ENCODE assay signal across 8 cellular contexts in the genomic region with DNA sequence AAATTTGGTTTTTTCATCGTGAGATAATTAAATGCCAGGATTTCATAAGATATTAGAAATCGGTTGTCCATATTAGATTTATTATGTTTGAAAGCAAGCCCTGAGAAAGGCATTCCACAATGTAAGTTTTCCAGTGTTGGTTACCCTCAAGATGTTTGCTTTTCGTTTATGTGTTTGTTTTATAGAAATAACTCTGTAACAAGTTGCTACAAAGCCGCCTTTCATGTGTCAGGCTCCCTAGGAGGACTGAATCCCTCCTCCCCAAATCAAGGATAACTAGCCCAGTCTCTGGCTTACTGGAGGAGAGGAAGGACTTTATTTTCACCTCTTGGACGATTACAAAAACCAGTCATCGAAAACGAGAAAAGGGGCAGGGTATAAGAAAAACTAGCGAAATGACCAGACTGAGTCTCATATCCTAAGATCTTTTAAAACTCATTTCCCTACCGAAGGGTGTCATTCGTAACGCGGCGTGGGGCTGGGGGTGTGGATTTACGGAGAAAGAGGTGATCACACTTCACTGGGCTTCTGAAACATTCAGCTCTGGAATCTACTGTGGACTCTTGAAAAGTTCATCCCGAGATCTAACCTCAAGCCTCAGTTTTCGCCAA. TPM values are rescaled to one million over a fixed set of nuclear protein-coding genes. Genes with fewer than 3 reads are reported as not detected.
DNase-seq lines count a peak whose midpoint lies in the region; ATAC-seq and TF ChIP-seq lines count a peak whose summit lies in the region.

No MANE protein-coding gene starts in this region.

- peaks cover 13 to 25% of the 10 kb centered on the region in 2 donors for H3K4me1 Mint-ChIP-seq in effector memory CD8-positive, alpha-beta T cell (ENCODE audit: low read depth in 2 of 2)
- peaks cover 22% of the 10 kb centered on the region for H3K4me1 Mint-ChIP-seq in neural progenitor cell

- peak overlapping the region; percentile 83 for H2AFZ ChIP-seq in PC-3 (ENCODE audit: low read length)
- H2AFZ ChIP-seq in neural progenitor cell (replicated peaks): peak overlapping the region; percentile 95

- H3K36me3 ChIP-seq in GM06990 (ENCODE audit: control insufficient read depth, insufficient read depth, low read length) (peaks cover 6% of the 10 kb centered on the region), PC-3 (ENCODE audit: low read depth, low read length) (peaks cover 7% of the 10 kb centered on the region), neural progenitor cell (peaks cover 7% of the 10 kb centered on the region)

- intact Hi-C loops in PC-3 (cut with micrococcal nuclease): loop anchor here (1.0 to 5.0 kb wide), 2 partner anchors 49 to 134 kb away; a partner anchor contains a TSS

- peak overlapping the region; percentile 80 for H3K4me3 ChIP-seq in GM06990 (replicated peaks; ENCODE audit: low read depth, low read length)
- peak overlapping the region; percentile 95 for H3K4me3 ChIP-seq in PC-3 (ENCODE audit: low read length)
- peak overlapping the region; percentile 71 for H3K4me3 ChIP-seq in neural progenitor cell

- CTCF ChIA-PET in PC-3 (lab: Charles Lee): interaction anchor here (0.7 kb wide), 1 partner anchor 12 kb away, joined by 5 read pairs; no protein-coding TSS in a partner anchor

- H3F3A ChIP-seq in PC-3 (ENCODE audit: low read length, unreplicated experiment): peaks cover 9% of the 10 kb centered on the region
- peaks cover 22% of the 10 kb centered on the region for H3F3A ChIP-seq in neural progenitor cell (ENCODE audit: low read depth)

- TSS peak; percentile 85 for BruUV-seq in PC-3 (replicated peaks; lab: Mats Ljungman, UMichigan)

- H3K4me1 ChIP-seq in PC-3 (ENCODE audit: insufficient read depth, low read length) (peaks cover 43% of the 10 kb centered on the region), neural progenitor cell (peaks cover 14% of the 10 kb centered on the region)

- no peaks in the 10 kb centered on the region for H3K9me3 Mint-ChIP-seq in effector memory CD8-positive, alpha-beta T cell
- H3K9me3 Mint-ChIP-seq in neural progenitor cell: peaks cover 2% of the 10 kb centered on the region

- no peak for TF ChIP-seq CTCF in GM06990 (IDR thresholded peaks at IDR 0.05; ENCODE audit: insufficient read depth, low read length, poor library complexity, severe bottlenecking)
- no peak for TF ChIP-seq CTCF in PC-3 (conservative IDR thresholded peaks at IDR 0.05; ENCODE audit: low read depth, low read length)
- TF ChIP-seq CTCF in neural progenitor cell (IDR thresholded peaks at IDR 0.05): no peak

- H3K27ac ChIP-seq in PC-3 (ENCODE audit: low read length) (peak overlapping the region; percentile 97), neural progenitor cell (no peak overlapping the region)

- H3K4me3 Mint-ChIP-seq in effector memory CD8-positive, alpha-beta T cell: peak overlapping the region; percentile 91 to 92
- H3K4me3 Mint-ChIP-seq in neural progenitor cell: peak overlapping the region; percentile 100

- POLR2A ChIA-PET in PC-3 (lab: Charles Lee; ENCODE audit: unreplicated experiment): interaction anchor here (0.6 kb wide), 1 partner anchor 252 kb away, joined by 15 read pairs; no protein-coding TSS in a partner anchor

- no peaks in the 10 kb centered on the region for H3K27me3 ChIP-seq in GM06990 (replicated peaks; ENCODE audit: control insufficient read depth, insufficient read depth, low read length)
- no peaks in the 10 kb centered on the region for H3K27me3 ChIP-seq in PC-3 (ENCODE audit: low read length)
- no peaks in the 10 kb centered on the region for H3K27me3 ChIP-seq in neural progenitor cell

- H3K79me2 ChIP-seq in PC-3 (ENCODE audit: low read length) (peaks cover 73% of the 10 kb centered on the region), neural progenitor cell (ENCODE audit: low read depth) (peaks cover 54% of the 10 kb centered on the region)

- H3K9me3 ChIP-seq in PC-3 (ENCODE audit: low read length) (no peaks in the 10 kb centered on the region), neural progenitor cell (ENCODE audit: low read depth) (no peaks in the 10 kb centered on the region)

- H3K9ac ChIP-seq in PC-3 (ENCODE audit: low read length): peak overlapping the region; percentile 95
- H3K9ac ChIP-seq in neural progenitor cell: peak overlapping the region; percentile 44

- no peaks in the 10 kb centered on the region for H3K27me3 Mint-ChIP-seq in effector memory CD8-positive, alpha-beta T cell
- peaks cover 3% of the 10 kb centered on the region for H3K27me3 Mint-ChIP-seq in neural progenitor cell (ENCODE audit: insufficient read depth, low read depth)

- DNase-seq in GM06990 (ENCODE audit: extremely low read depth, insufficient read length): no peak
- DNase-seq in PC-3: peak; percentile 34
- no peak for DNase-seq in effector memory CD8-positive, alpha-beta T cell
- peak; percentile 12 for DNase-seq in neural progenitor cell (ENCODE audit: low spot score)
- DNase-seq in NCI-H524 treated with DMSO at 0.1 percent for 48 hours (lab: John Stamatoyannopoulos, UW): no peak
- no peak for DNase-seq in GDM1 (lab: John Stamatoyannopoulos, UW)

- H3K9me2 ChIP-seq in PC-3 (replicated peaks; ENCODE audit: low read length): no peaks in the 10 kb centered on the region

- H3K4me2 ChIP-seq in PC-3 (ENCODE audit: low read length): peak overlapping the region; percentile 89
- H3K4me2 ChIP-seq in neural progenitor cell: peak overlapping the region; percentile 84

- peaks cover 9% of the 10 kb centered on the region for H3K36me3 Mint-ChIP-seq in effector memory CD8-positive, alpha-beta T cell (ENCODE audit: insufficient read depth)
- H3K36me3 Mint-ChIP-seq in neural progenitor cell: peaks cover 8% of the 10 kb centered on the region

- peak; percentile 10 for ATAC-seq in GM21619 (IDR thresholded peaks at IDR 0.05; ENCODE audit: unreplicated experiment)
- peak; percentile 21 for ATAC-seq in PC-3
- ATAC-seq in effector memory CD8-positive, alpha-beta T cell (replicated peaks): peak; percentile 2
- no peak for ATAC-seq in HG02763 (IDR thresholded peaks at IDR 0.05; ENCODE audit: unreplicated experiment)

- H3K27ac Mint-ChIP-seq in effector memory CD8-positive, alpha-beta T cell: peak overlapping the region; percentile 89 to 90
- H3K27ac Mint-ChIP-seq in neural progenitor cell: peak overlapping the region; percentile 98

- peaks cover 10% of the 10 kb centered on the region; the same call in 1 of the 2 replicates for H4K20me1 ChIP-seq in PC-3 (ENCODE audit: low read length)
- no peaks in the 10 kb centered on the region for H4K20me1 ChIP-seq in neural progenitor cell (ENCODE audit: low read depth)

RNA-seq across cellular contexts. Expression of a gene that starts 1.0 kb away (rescaled TPM):
- total RNA-seq in PC-3 (2014; rRNA removed) (30.4 and 37.7 TPM in 2 replicates), neural progenitor cell (ENCODE audit: low replicate concordance) (64.9 and 74.9 TPM in 2 replicates)

RNA-seq across cellular contexts. Expression of a gene that starts 1.6 kb away (rescaled TPM):
- total RNA-seq in PC-3 (2014; rRNA removed) (3.6 and 3.7 TPM in 2 replicates), neural progenitor cell (ENCODE audit: low replicate concordance) (10.4 and 11.3 TPM in 2 replicates)

RNA-seq across cellular contexts. Expression of a gene that starts 49.2 kb away (rescaled TPM):
- total RNA-seq in PC-3 (2014; rRNA removed) (4.8 and 6.1 TPM in 2 replicates), neural progenitor cell (ENCODE audit: low replicate concordance) (28.3 and 47.3 TPM in 2 replicates)

Comparison
In these comparisons a context has a peak if more than half of its experiments do, and no peak if none do; other contexts are left out.
1. DNase-seq: peak in PC-3 (single experiment) and neural progenitor cell (single experiment); none in GM06990 (single experiment), effector memory CD8-positive, alpha-beta T cell (0 of 3), NCI-H524 treated with DMSO at 0.1 percent for 48 hours (single experiment) and GDM1 (single experiment).
2. Peak in every context shown above with its lines, with median percentiles within 50 percentile points of each other: H3K4me3 ChIP-seq.